In the genomic region with DNA sequence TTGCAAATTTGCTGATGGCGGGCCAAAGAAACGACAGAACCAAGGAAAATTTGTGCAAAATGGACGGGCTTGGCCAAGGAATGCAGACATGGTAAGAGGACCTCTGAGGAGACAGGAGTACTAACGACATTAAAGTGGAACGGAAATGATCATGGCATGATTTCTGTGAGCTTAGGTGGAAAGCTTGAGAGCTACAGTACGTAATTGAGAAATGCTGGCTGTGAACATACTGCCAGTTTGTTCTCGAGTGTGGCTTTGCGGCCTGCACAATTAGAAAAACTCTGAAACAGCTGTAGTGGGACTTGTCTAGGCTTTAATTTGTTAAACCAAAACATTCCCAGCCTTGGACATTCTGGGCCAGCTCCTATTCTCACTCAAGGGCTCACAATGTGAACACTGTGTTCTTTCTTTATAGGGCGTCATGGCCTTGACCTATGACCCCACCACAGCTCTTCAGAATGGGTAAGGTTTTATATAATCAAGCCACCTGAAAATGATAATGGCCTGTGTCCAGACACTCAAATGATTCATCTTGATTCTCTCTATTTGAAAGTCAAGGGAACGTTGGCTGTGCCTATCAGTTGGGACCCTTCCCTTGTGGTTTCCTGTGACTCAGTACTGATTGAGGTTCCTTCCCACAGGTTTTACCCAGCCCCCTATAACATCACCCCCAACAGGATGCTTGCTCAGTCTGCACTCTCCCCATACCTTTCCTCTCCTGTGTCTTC, we compare ENCODE assay signal across 10 cellular contexts. TPM values are rescaled to one million over a fixed set of nuclear protein-coding genes. Genes with fewer than 3 reads are reported as not detected.
DNase-seq lines count a peak whose midpoint lies in the region; ATAC-seq and TF ChIP-seq lines count a peak whose summit lies in the region.
"Had no signal": no experiment of that assay in that cellular context is flagged by ENCODE, and none has a peak within 500 bp of the region (broad histone marks: within the 10 kb centered on the region; RNA-seq: fewer than 3 reads in every experiment).

No MANE protein-coding gene starts in this region.

- H3K9me3 ChIP-seq in effector memory CD4-positive, alpha-beta T cell (ENCODE audit: control insufficient read depth, low read length), result no peaks in the 10 kb centered on the region
- H3K9me3 ChIP-seq: psoas muscle had no signal

- no peak for TF ChIP-seq CTCF in Calu3 (IDR thresholded peaks at IDR 0.05; ENCODE audit: unreplicated experiment)

- H3K9me3 Mint-ChIP-seq in Calu3 (ENCODE audit: low read depth, unreplicated experiment), result no peaks in the 10 kb centered on the region

- H3K27me3 Mint-ChIP-seq in Calu3 (ENCODE audit: unreplicated experiment), result no peaks in the 10 kb centered on the region

- no peaks in the 10 kb centered on the region for H3K27me3 ChIP-seq in effector memory CD4-positive, alpha-beta T cell (replicated peaks; ENCODE audit: control insufficient read depth, insufficient read depth, low read length, poor library complexity, severe bottlenecking)

- ATAC-seq in GM18870 (IDR thresholded peaks at IDR 0.05; ENCODE audit: unreplicated experiment), result no peak
- ATAC-seq: psoas muscle had no signal

- H3K4me1 Mint-ChIP-seq in Calu3 (ENCODE audit: low read depth, unreplicated experiment), result no peaks in the 10 kb centered on the region

- no peaks in the 10 kb centered on the region for H3K36me3 ChIP-seq in effector memory CD4-positive, alpha-beta T cell (ENCODE audit: control insufficient read depth, insufficient read depth, low read length)

- intact Hi-C loops in Calu3 (cut with micrococcal nuclease; ENCODE audit: unreplicated experiment), result no loop called here

- peaks cover 33% of the 10 kb centered on the region for H3K36me3 Mint-ChIP-seq in Calu3 (ENCODE audit: insufficient read depth, unreplicated experiment)

- peaks cover 10% of the 10 kb centered on the region for H3K4me1 ChIP-seq in effector memory CD4-positive, alpha-beta T cell (ENCODE audit: control insufficient read depth, insufficient read depth, low read length, poor library complexity, severe bottlenecking)
- H3K4me1 ChIP-seq: psoas muscle had no signal

- H3K4me3 ChIP-seq in effector memory CD4-positive, alpha-beta T cell (ENCODE audit: insufficient read depth, low read depth, low read length, poor library complexity, severe bottlenecking), result no peak overlapping the region
- H3K4me3 ChIP-seq: psoas muscle had no signal

- CTCF ChIA-PET in Calu3 (lab: Charles Lee), result no interaction called here

- H3K4me3 Mint-ChIP-seq in Calu3 (ENCODE audit: low read depth, unreplicated experiment), result no peak overlapping the region

- no peak overlapping the region for H3K27ac ChIP-seq in effector memory CD4-positive, alpha-beta T cell (ENCODE audit: insufficient read depth, low read length, poor library complexity, severe bottlenecking)
- H3K27ac ChIP-seq: psoas muscle had no signal

- peak; percentile 21 for DNase-seq in activated CD4-positive, alpha-beta T cell treated with anti-CD3 and anti-CD28 coated beads for 48 hours
- no peak for DNase-seq in activated CD4-positive, alpha-beta T cell treated with anti-CD3 and anti-CD28 coated beads, Interleukin-2, amount 50 U/mL, for 4 hours
- DNase-seq in UCSD-AML1 (lab: John Stamatoyannopoulos, UW; ENCODE audit: unreplicated experiment), result peak; percentile 15
- peak in 2 of 3 donors; percentile 6 to 13 for DNase-seq in effector memory CD4-positive, alpha-beta T cell
- peak; percentile 50 for DNase-seq in stimulated activated CD8-positive, alpha-beta memory T cell treated with anti-CD3 and anti-CD28 coated beads, Interleukin-4, amount 100 ng/mL, for 48 hours
- DNase-seq in Calu3, result no peak
- no peak for DNase-seq in NCI-H524 treated with DMSO at 0.1 percent for 48 hours (lab: John Stamatoyannopoulos, UW)
- DNase-seq: MM.1S, psoas muscle had no signal

- no peak overlapping the region for H3K27ac Mint-ChIP-seq in Calu3 (ENCODE audit: unreplicated experiment)

- BruUV-seq in Calu3 (replicated peaks; lab: Mats Ljungman, UMichigan), result no TSS peak

RNA-seq across cellular contexts. Expression of a gene that starts 48.5 kb away (rescaled TPM):
- 158 and 187 TPM in 2 replicates for total RNA-seq in Calu3 (2022)

RNA-seq across cellular contexts. Expression of a gene that starts 60.0 kb away (rescaled TPM):
- 96.4 and 105 TPM in 2 replicates for total RNA-seq in Calu3 (2022)

Comparison
In these comparisons a context has a peak if more than half of its experiments do, and no peak if none do; other contexts are left out.
1. DNase-seq: peak in activated CD4-positive, alpha-beta T cell treated with anti-CD3 and anti-CD28 coated beads for 48 hours (single experiment), UCSD-AML1 (single experiment), effector memory CD4-positive, alpha-beta T cell (2 of 3) and stimulated activated CD8-positive, alpha-beta memory T cell treated with anti-CD3 and anti-CD28 coated beads, Interleukin-4, amount 100 ng/mL, for 48 hours (single experiment); none in activated CD4-positive, alpha-beta T cell treated with anti-CD3 and anti-CD28 coated beads, Interleukin-2, amount 50 U/mL, for 4 hours (0 of 2), Calu3 (single experiment) and NCI-H524 treated with DMSO at 0.1 percent for 48 hours (single experiment).